Comparison of ENCODE assay signal across 11 cellular contexts in genomic region chr14:91378945-91379932, GRCh38. TPM values are rescaled to one million over a fixed set of nuclear protein-coding genes. Genes with fewer than 3 reads are reported as not detected.
A peak's percentile ranks its signal among the peaks of the same experiment; 100 is the strongest.
DNase-seq lines count a peak whose midpoint lies in the region; ATAC-seq, FAIRE-seq and TF ChIP-seq lines count a peak whose summit lies in the region.
"Had no signal": no experiment of that assay in that cellular context is flagged by ENCODE, and none has a peak within 500 bp of the region (broad histone marks: within the 10 kb centered on the region; RNA-seq: fewer than 3 reads in every experiment).

No MANE protein-coding gene starts in this region.

- no peaks in the 10 kb centered on the region for H3K9me3 Mint-ChIP-seq in activated naive CD8-positive, alpha-beta T cell treated with anti-CD3 and anti-CD28 coated beads, Interleukin-2, amount 50 U/mL, for 24 hours

- H3K36me3 Mint-ChIP-seq in activated naive CD8-positive, alpha-beta T cell treated with anti-CD3 and anti-CD28 coated beads, Interleukin-2, amount 50 U/mL, for 24 hours (ENCODE audit: low read depth), result peaks cover 9% of the 10 kb centered on the region

- H3K4me1 Mint-ChIP-seq in activated naive CD8-positive, alpha-beta T cell treated with anti-CD3 and anti-CD28 coated beads, Interleukin-2, amount 50 U/mL, for 24 hours, result peaks cover 99% of the 10 kb centered on the region

- no peaks in the 10 kb centered on the region for H3K27me3 Mint-ChIP-seq in activated naive CD8-positive, alpha-beta T cell treated with anti-CD3 and anti-CD28 coated beads, Interleukin-2, amount 50 U/mL, for 24 hours

- H3K27ac ChIP-seq in neutrophil, result peak overlapping the region; percentile 84
- H3K27ac ChIP-seq: gastrocnemius medialis had no signal

- peak overlapping the region; percentile 86 for H3K27ac Mint-ChIP-seq in activated naive CD8-positive, alpha-beta T cell treated with anti-CD3 and anti-CD28 coated beads, Interleukin-2, amount 50 U/mL, for 24 hours

- no peak for ATAC-seq in activated naive CD8-positive, alpha-beta T cell treated with anti-CD3 and anti-CD28 coated beads, Interleukin-2, amount 50 U/mL, for 24 hours
- no peak for ATAC-seq in GM18520 (IDR thresholded peaks at IDR 0.05; ENCODE audit: unreplicated experiment)

- no peak overlapping the region for H3K4me3 Mint-ChIP-seq in activated naive CD8-positive, alpha-beta T cell treated with anti-CD3 and anti-CD28 coated beads, Interleukin-2, amount 50 U/mL, for 24 hours

- no peaks in the 10 kb centered on the region for H3K36me3 ChIP-seq in neutrophil
- H3K36me3 ChIP-seq: gastrocnemius medialis had no signal

- peaks cover 65 to 77% of the 10 kb centered on the region in 2 experiments for H3K4me1 ChIP-seq in neutrophil (ENCODE audit: control insufficient read depth in 1 of 2, insufficient read depth in 1 of 2, low read depth in 1 of 2, low read length in 1 of 2)

- TF ChIP-seq POLR2A in GM12891 (IDR thresholded peaks at IDR 0.05; ENCODE audit: low read depth, low read length), result no peak

- H3K4me3 ChIP-seq in neutrophil (ENCODE audit: low read depth in 1 of 2, low read length in 1 of 2), result peak overlapping the region in 1 of 2 experiments; percentile 1
- H3K4me3 ChIP-seq: gastrocnemius medialis had no signal

- no peaks in the 10 kb centered on the region for H3K27me3 ChIP-seq in neutrophil
- H3K27me3 ChIP-seq: gastrocnemius medialis had no signal

- FAIRE-seq in GM12891 (lab: Jason Lieb, UNC), result peak; percentile 54

- DNase-seq in GM12891 (ENCODE audit: insufficient read length, low spot score) (no peak), NCI-H69 (lab: John Stamatoyannopoulos, UW) (peak; percentile 43), NCI-H146 (lab: John Stamatoyannopoulos, UW) (no peak)
- no peak for DNase-seq in activated naive CD8-positive, alpha-beta T cell treated with anti-CD3 and anti-CD28 coated beads, Interleukin-2, amount 50 U/mL, for 24 hours
- no peak for DNase-seq in stimulated activated CD4-positive, alpha-beta T cell treated with anti-CD3 and anti-CD28 coated beads, Interleukin-12 subunit alpha, Interleukin-12 subunit beta, amount 100 ng/mL, for 4 hours
- DNase-seq: gastrocnemius medialis, kidney glomerular epithelial cell, NCI-H187 treated with DMSO at 0.1 percent for 48 hours, WERI-Rb-1 had no signal

- no peak for TF ChIP-seq CTCF in neutrophil (IDR thresholded peaks at IDR 0.05)

- no peaks in the 10 kb centered on the region for H3K9me3 ChIP-seq in neutrophil
- H3K9me3 ChIP-seq: gastrocnemius medialis had no signal

TF ChIP-seq in GM12891, 5 proteins besides CTCF, POLR2A, EP300 and RAD21:
- no peak for TF ChIP-seq TAF1 (IDR thresholded peaks at IDR 0.05; ENCODE audit: low read depth, low read length)
- TF ChIP-seq SPI1 (IDR thresholded peaks at IDR 0.05; ENCODE audit: low read depth, low read length), result no peak
- no peak for TF ChIP-seq POU2F2 (IDR thresholded peaks at IDR 0.05; ENCODE audit: low read depth, low read length)
- TF ChIP-seq PAX5 (IDR thresholded peaks at IDR 0.05; ENCODE audit: insufficient read depth, low read length, severe bottlenecking), result no peak
- no peak for TF ChIP-seq POLR2AphosphoS5 (IDR thresholded peaks at IDR 0.05; ENCODE audit: low read depth, low read length)
TF ChIP-seq in GM12891: peak in this region for 0.

RNA-seq across cellular contexts. Expression of gene CCDC88C, which starts 38.4 kb away (rescaled TPM):
- 32.5 TPM for polyA plus RNA-seq in GM12891 (2012; ENCODE audit: low read depth, missing spikeins)
